Comparison of ENCODE assay signal across 8 cellular contexts in genomic region chr2:85134255-85135065, GRCh38. TPM values are rescaled to one million over a fixed set of nuclear protein-coding genes. Genes with fewer than 3 reads are reported as not detected.
DNase-seq lines count a peak whose midpoint lies in the region; TF ChIP-seq lines count a peak whose summit lies in the region.

No MANE protein-coding gene starts in this region.

- 0% methylated on average over 41 to 57 of the region's 57 CpGs for WGBS in endodermal cell (ENCODE audit: insufficient coverage in 1 of 2, insufficient read length in 1 of 2), 2 experiments

- H3K27ac ChIP-seq in endodermal cell (ENCODE audit: low read depth, low read length): peak overlapping the region; percentile 62

- H3K36me3 Mint-ChIP-seq in endodermal cell (ENCODE audit: low read depth) (peaks cover 24% of the 10 kb centered on the region), mesothelial cell of epicardium (peaks cover 3% of the 10 kb centered on the region)

- H3K4me1 Mint-ChIP-seq in endodermal cell (peaks cover 31% of the 10 kb centered on the region), mesothelial cell of epicardium (peaks cover 15% of the 10 kb centered on the region)

- peak overlapping the region; percentile 86 for H3K4me3 ChIP-seq in AG04449 (ENCODE audit: low read depth, low read length)
- peak overlapping the region; percentile 97 for H3K4me3 ChIP-seq in endodermal cell (ENCODE audit: low read length)
- H3K4me3 ChIP-seq in BE2C (ENCODE audit: low read depth, low read length): no peak overlapping the region; the same call in 1 of the 2 replicates

- POLR2A ChIA-PET in AG04449 (lab: Yijun Ruan, JAX) (interaction anchor here (0.6 to 2.6 kb wide), 3 partner anchors 122 to 172 kb away, joined by 3 to 9 read pairs (median 7); no protein-coding TSS in a partner anchor), HEK293T (lab: Yijun Ruan, JAX) (interaction anchor here (1.9 kb wide), 1 partner anchor 8 kb away, joined by 9 read pairs; no protein-coding TSS in a partner anchor)

- H3K4me1 ChIP-seq in endodermal cell (ENCODE audit: control insufficient read depth, insufficient read depth, low read length): peaks cover 12% of the 10 kb centered on the region
- H3K4me1 ChIP-seq in BE2C: no peaks in the 10 kb centered on the region

- H3K36me3 ChIP-seq in endodermal cell (ENCODE audit: control insufficient read depth, insufficient read depth, low read length) (peaks cover 30% of the 10 kb centered on the region), BE2C (no peaks in the 10 kb centered on the region)

- H3K27me3 ChIP-seq in endodermal cell (ENCODE audit: control insufficient read depth, insufficient read depth, low read length, poor library complexity, severe bottlenecking) (no peaks in the 10 kb centered on the region), BE2C (peaks cover 30% of the 10 kb centered on the region)

- H3K4me3 Mint-ChIP-seq in endodermal cell (peak overlapping the region; percentile 84), mesothelial cell of epicardium (peak overlapping the region; percentile 75)

- DNase-seq in AG04449 (ENCODE audit: low read depth, low spot score) (no peak), NCI-H69 (lab: John Stamatoyannopoulos, UW) (peak; percentile 5), endodermal cell (peak; percentile 80), mesothelial cell of epicardium (ENCODE audit: low spot score in 2 of 2, unreplicated experiment in 2 of 2) (peak; percentile 43 to 74), BE2C (no peak), HEK293T (ENCODE audit: extremely low spot score) (no peak), NCI-H2029 treated with DMSO at 0.1 percent for 48 hours (lab: John Stamatoyannopoulos, UW) (no peak)
- DNase-seq in activated effector memory CD4-positive, alpha-beta T cell treated with anti-CD3 and anti-CD28 coated beads, Interleukin-2, amount 50 U/mL, for 16 hours: no peak

- peak overlapping the region; percentile 80 for H3K9ac ChIP-seq in endodermal cell (ENCODE audit: extremely low read depth, low read length, poor library complexity, severe bottlenecking)

- H3K9me3 Mint-ChIP-seq in endodermal cell: no peaks in the 10 kb centered on the region
- no peaks in the 10 kb centered on the region for H3K9me3 Mint-ChIP-seq in mesothelial cell of epicardium

- H3K27me3 Mint-ChIP-seq in endodermal cell (ENCODE audit: insufficient read depth) (no peaks in the 10 kb centered on the region), mesothelial cell of epicardium (ENCODE audit: low read depth) (no peaks in the 10 kb centered on the region)

- CTCF ChIA-PET in AG04449 (lab: Yijun Ruan, JAX): interaction anchor here (0.9 to 7.6 kb wide), 17 partner anchors 11 to 209 kb away, joined by 3 to 146 read pairs (median 6); no protein-coding TSS in a partner anchor
- CTCF ChIA-PET in HEK293T (lab: Yijun Ruan, JAX): interaction anchor here (0.6 to 1.1 kb wide), 2 partner anchors 148 to 151 kb away, joined by 4 to 5 read pairs; no protein-coding TSS in a partner anchor

- H3K27ac Mint-ChIP-seq in endodermal cell (peak overlapping the region; percentile 94), mesothelial cell of epicardium (peak overlapping the region; percentile 47)

- H3K9me3 ChIP-seq in endodermal cell (ENCODE audit: control insufficient read depth, low read length) (no peaks in the 10 kb centered on the region), BE2C (no peaks in the 10 kb centered on the region)

- TF ChIP-seq CTCF in AG04449 (IDR thresholded peaks at IDR 0.05; ENCODE audit: insufficient read depth, low read length, missing control alignments) (no peak), endodermal cell (conservative IDR thresholded peaks at IDR 0.05) (no peak), mesothelial cell of epicardium (IDR thresholded peaks at IDR 0.05; ENCODE audit: unreplicated experiment) (no peak), BE2C (IDR thresholded peaks at IDR 0.05; ENCODE audit: low read depth, low read length) (no peak)

TF ChIP-seq in HEK293T, 16 proteins besides CTCF, POLR2A, EP300 and RAD21:
- no peak for TF ChIP-seq LEF1 (IDR thresholded peaks at IDR 0.05; ENCODE audit: borderline replicate concordance)
- TF ChIP-seq L3MBTL2 (conservative IDR thresholded peaks at IDR 0.05): no peak
- no peak for TF ChIP-seq ZNF384 (IDR thresholded peaks at IDR 0.05)
- TF ChIP-seq FOXM1 (IDR thresholded peaks at IDR 0.05; ENCODE audit: borderline replicate concordance): no peak
- no peak for TF ChIP-seq ARNT (IDR thresholded peaks at IDR 0.05)
- no peak for TF ChIP-seq CTBP1 (IDR thresholded peaks at IDR 0.05; ENCODE audit: borderline replicate concordance)
- TF ChIP-seq ELF4 (IDR thresholded peaks at IDR 0.05): no peak
- no peak for TF ChIP-seq NFRKB (IDR thresholded peaks at IDR 0.05)
- TF ChIP-seq SP1 (IDR thresholded peaks at IDR 0.05): no peak

RNA-seq across cellular contexts. Expression of gene TCF7L1, which starts 1.3 kb away (rescaled TPM):
- 10 to 100 TPM; 71.9 to 73.3 TPM for total RNA-seq in endodermal cell
- 56.9 TPM for polyA plus RNA-seq in endodermal cell (2013, experiment 1 of 2)
- 50.0 TPM for polyA plus RNA-seq in endodermal cell (2013, experiment 2 of 2)
- 44.4 to 48.3 TPM (median 45.7 TPM) in 3 replicates for total RNA-seq in mesothelial cell of epicardium
- polyA plus RNA-seq in BE2C (2012; ENCODE audit: insufficient read depth, insufficient read length, low read depth): 0.34 TPM

Comparison
In these comparisons a context has a peak if more than half of its experiments do, and no peak if none do; other contexts are left out.
1. DNase-seq: peak in NCI-H69 (single experiment), endodermal cell (single experiment) and mesothelial cell of epicardium (2 of 2); none in AG04449 (single experiment), BE2C (single experiment), activated effector memory CD4-positive, alpha-beta T cell treated with anti-CD3 and anti-CD28 coated beads, Interleukin-2, amount 50 U/mL, for 16 hours (single experiment), HEK293T (single experiment) and NCI-H2029 treated with DMSO at 0.1 percent for 48 hours (single experiment).